Comparison of ENCODE assay signal across 9 cellular contexts in the genomic region with DNA sequence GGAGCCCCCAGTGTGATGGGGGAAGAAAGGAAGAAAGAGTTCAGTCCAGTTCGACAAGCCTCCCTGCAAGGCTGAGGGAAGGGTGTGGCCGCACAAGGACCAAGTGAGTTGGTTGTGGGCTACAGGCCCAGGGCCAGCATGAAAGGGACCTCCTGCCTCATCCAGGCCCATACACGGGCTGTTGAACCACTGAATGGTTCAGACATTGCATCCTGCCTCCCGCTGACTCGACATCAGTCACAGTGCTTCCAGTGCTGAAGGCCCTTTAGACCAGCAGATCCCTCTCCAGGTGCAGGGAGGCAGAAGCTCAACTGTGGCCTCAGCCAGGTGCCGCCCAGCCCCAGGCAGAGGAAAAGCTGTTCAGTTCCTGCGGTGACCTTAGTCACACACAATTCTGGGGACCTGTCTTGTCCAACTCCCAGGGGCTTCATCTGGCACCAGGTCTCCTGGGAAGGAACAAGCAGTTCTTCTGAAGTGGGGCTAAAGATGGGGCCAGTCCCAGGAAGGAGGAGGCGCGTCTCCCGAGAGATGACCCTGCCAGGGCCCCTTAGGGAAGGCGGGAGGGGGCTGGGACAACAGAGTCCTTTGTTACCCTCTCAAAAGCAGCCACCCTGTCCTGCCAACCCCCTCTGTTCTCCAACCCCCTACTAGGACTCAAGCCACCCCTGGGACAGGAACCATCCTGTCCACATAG. TPM values are rescaled to one million over a fixed set of nuclear protein-coding genes. Genes with fewer than 3 reads are reported as not detected.
A peak's percentile ranks its signal among the peaks of the same experiment; 100 is the strongest.
DNase-seq lines count a peak whose midpoint lies in the region; ATAC-seq and TF ChIP-seq lines count a peak whose summit lies in the region.
"Had no signal": no experiment of that assay in that cellular context is flagged by ENCODE, and none has a peak within 500 bp of the region (broad histone marks: within the 10 kb centered on the region; RNA-seq: fewer than 3 reads in every experiment).

No MANE protein-coding gene starts in this region.

- peaks cover 28% of the 10 kb centered on the region for H3K36me3 Mint-ChIP-seq in activated CD8-positive, alpha-beta T cell treated with anti-CD3 and anti-CD28 coated beads, Interleukin-2, amount 10 ng/mL, durations not matched to agents 7 days and 5 days (ENCODE audit: low read depth)
- no peaks in the 10 kb centered on the region for H3K36me3 Mint-ChIP-seq in activated CD8-positive, alpha-beta T cell treated with anti-CD3 and anti-CD28 coated beads for 36 hours (ENCODE audit: low read depth)

- no peak for ATAC-seq in activated CD8-positive, alpha-beta T cell treated with anti-CD3 and anti-CD28 coated beads, Interleukin-2, amount 10 ng/mL, durations not matched to agents 7 days and 5 days
- no peak for ATAC-seq in activated CD8-positive, alpha-beta T cell treated with anti-CD3 and anti-CD28 coated beads for 36 hours
- ATAC-seq in left lobe of liver = no peak

- no peaks in the 10 kb centered on the region for H3K27me3 Mint-ChIP-seq in activated CD8-positive, alpha-beta T cell treated with anti-CD3 and anti-CD28 coated beads, Interleukin-2, amount 10 ng/mL, durations not matched to agents 7 days and 5 days (ENCODE audit: low read depth)
- H3K27me3 Mint-ChIP-seq in activated CD8-positive, alpha-beta T cell treated with anti-CD3 and anti-CD28 coated beads for 36 hours = no peaks in the 10 kb centered on the region

- WGBS in tibial nerve, 2 donors = 40 to 53% methylated on average over 9 to 11 of the region's 11 CpGs

- CTCF ChIA-PET in activated CD8-positive, alpha-beta T cell treated with anti-CD3 and anti-CD28 coated beads, Interleukin-2, amount 10 ng/mL, durations not matched to agents 7 days and 5 days (lab: Charles Lee) = interaction anchor here (1.1 to 1.9 kb wide), 2 partner anchors 16 to 70 kb away, joined by 4 read pairs; no protein-coding TSS in a partner anchor
- CTCF ChIA-PET in activated CD8-positive, alpha-beta T cell treated with anti-CD3 and anti-CD28 coated beads for 36 hours (lab: Charles Lee) = no interaction called here

- no peak for DNase-seq in activated CD8-positive, alpha-beta T cell treated with anti-CD3 and anti-CD28 coated beads, Interleukin-2, amount 10 ng/mL, durations not matched to agents 7 days and 5 days
- no peak for DNase-seq in activated CD8-positive, alpha-beta T cell treated with anti-CD3 and anti-CD28 coated beads for 36 hours
- DNase-seq in Peyer's patch (peak in 1 of 3 donors; percentile 53), islet precursor cell (peak; percentile 68), tibial nerve (ENCODE audit: low spot score in 2 of 2) (no peak), occipital lobe (lab: John Stamatoyannopoulos, UW) (no peak), amniotic stem cell (lab: John Stamatoyannopoulos, UW) (no peak), left lobe of liver (ENCODE audit: low spot score) (no peak)
- DNase-seq: NCI-H187 had no signal

- H3K27me3 ChIP-seq in Peyer's patch (no peaks in the 10 kb centered on the region), tibial nerve (no peaks in the 10 kb centered on the region)

- no peak for TF ChIP-seq EP300 in tibial nerve (IDR thresholded peaks at IDR 0.05)

- no peaks in the 10 kb centered on the region for H3K9me3 Mint-ChIP-seq in activated CD8-positive, alpha-beta T cell treated with anti-CD3 and anti-CD28 coated beads, Interleukin-2, amount 10 ng/mL, durations not matched to agents 7 days and 5 days (ENCODE audit: insufficient read depth)
- H3K9me3 Mint-ChIP-seq in activated CD8-positive, alpha-beta T cell treated with anti-CD3 and anti-CD28 coated beads for 36 hours = no peaks in the 10 kb centered on the region

- intact Hi-C loops in activated CD8-positive, alpha-beta T cell treated with anti-CD3 and anti-CD28 coated beads for 36 hours (cut with micrococcal nuclease) = no loop called here

- H3K27ac ChIP-seq in Peyer's patch = peak overlapping the region; percentile 17 to 95 (median 80)
- H3K27ac ChIP-seq in tibial nerve = peak overlapping the region in 3 of 4 donors; percentile 70 to 95 (median 78)

- POLR2A ChIA-PET in activated CD8-positive, alpha-beta T cell treated with anti-CD3 and anti-CD28 coated beads, Interleukin-2, amount 10 ng/mL, durations not matched to agents 7 days and 5 days (lab: Charles Lee) = no interaction called here
- POLR2A ChIA-PET in activated CD8-positive, alpha-beta T cell treated with anti-CD3 and anti-CD28 coated beads for 36 hours (lab: Charles Lee) = interaction anchor here (1.4 kb wide), 1 partner anchor 63 kb away, joined by 3 read pairs; no protein-coding TSS in a partner anchor

- H3K36me3 ChIP-seq in Peyer's patch (no peaks in the 10 kb centered on the region), tibial nerve (no peaks in the 10 kb centered on the region)

- TF ChIP-seq POLR2A in Peyer's patch (IDR thresholded peaks at IDR 0.05) (no peak), tibial nerve (IDR thresholded peaks at IDR 0.05) (no peak)

- no peak for TF ChIP-seq CTCF in activated CD8-positive, alpha-beta T cell treated with anti-CD3 and anti-CD28 coated beads for 36 hours (IDR thresholded peaks at IDR 0.05)
- TF ChIP-seq CTCF in Peyer's patch (IDR thresholded peaks at IDR 0.05) (no peak), tibial nerve (IDR thresholded peaks at IDR 0.05) (no peak)

- H3K9me3 ChIP-seq in Peyer's patch = no peaks in the 10 kb centered on the region
- H3K9me3 ChIP-seq in tibial nerve = no peaks in the 10 kb centered on the region

- H3K27ac Mint-ChIP-seq in activated CD8-positive, alpha-beta T cell treated with anti-CD3 and anti-CD28 coated beads, Interleukin-2, amount 10 ng/mL, durations not matched to agents 7 days and 5 days = peak overlapping the region; percentile 73
- H3K27ac Mint-ChIP-seq in activated CD8-positive, alpha-beta T cell treated with anti-CD3 and anti-CD28 coated beads for 36 hours = no peak overlapping the region

- H3K4me1 Mint-ChIP-seq in activated CD8-positive, alpha-beta T cell treated with anti-CD3 and anti-CD28 coated beads, Interleukin-2, amount 10 ng/mL, durations not matched to agents 7 days and 5 days (ENCODE audit: low read depth) = peaks cover 99% of the 10 kb centered on the region
- H3K4me1 Mint-ChIP-seq in activated CD8-positive, alpha-beta T cell treated with anti-CD3 and anti-CD28 coated beads for 36 hours (ENCODE audit: low read depth) = peaks cover 94% of the 10 kb centered on the region

- H3K4me1 ChIP-seq in Peyer's patch (peaks cover 15 to 100% (median 33%) of the 10 kb centered on the region in 4 donors), tibial nerve (peaks cover 0 to 100% (median 88%) of the 10 kb centered on the region in 4 donors)

- H3K4me3 Mint-ChIP-seq in activated CD8-positive, alpha-beta T cell treated with anti-CD3 and anti-CD28 coated beads, Interleukin-2, amount 10 ng/mL, durations not matched to agents 7 days and 5 days = no peak overlapping the region
- no peak overlapping the region for H3K4me3 Mint-ChIP-seq in activated CD8-positive, alpha-beta T cell treated with anti-CD3 and anti-CD28 coated beads for 36 hours

- no peak overlapping the region for H3K4me3 ChIP-seq in Peyer's patch
- no peak overlapping the region for H3K4me3 ChIP-seq in tibial nerve

RNA-seq across cellular contexts. Expression of a gene that starts 6.6 kb away (rescaled TPM):
- total RNA-seq in activated CD8-positive, alpha-beta T cell treated with anti-CD3 and anti-CD28 coated beads, Interleukin-2, amount 10 ng/mL, durations not matched to agents 7 days and 5 days = 10 to 100 TPM; 69.4 to 82.6 TPM
- total RNA-seq in activated CD8-positive, alpha-beta T cell treated with anti-CD3 and anti-CD28 coated beads for 36 hours = 10 to 100 TPM; 16.2 to 18.8 TPM
- 100 to 1,000 TPM in 2 of 4 donors, 10 to 100 TPM in 2; 45.4 to 136 (median 90.6) TPM for total RNA-seq in Peyer's patch
- 10 to 100 TPM; 38.2 to 68.1 (median 45.8) TPM for total RNA-seq in tibial nerve
- 55.4 TPM for total RNA-seq in occipital lobe
- total RNA-seq in left lobe of liver = 9.3 TPM

RNA-seq across cellular contexts. Expression of a gene that starts 54.4 kb away (rescaled TPM):
- total RNA-seq in activated CD8-positive, alpha-beta T cell treated with anti-CD3 and anti-CD28 coated beads, Interleukin-2, amount 10 ng/mL, durations not matched to agents 7 days and 5 days = 1,000 to 10,000 TPM; 2,820 to 2,871 TPM
- 1,000 to 10,000 TPM; 4,906 to 4,954 TPM for total RNA-seq in activated CD8-positive, alpha-beta T cell treated with anti-CD3 and anti-CD28 coated beads for 36 hours
- total RNA-seq in Peyer's patch = 1,000 to 10,000 TPM in 1 of 4 donors, 100 to 1,000 TPM in 3; 505 to 1,121 (median 614) TPM
- 1,000 to 10,000 TPM; 1,012 to 1,395 (median 1,115) TPM for total RNA-seq in tibial nerve
- 1,342 TPM for total RNA-seq in occipital lobe
- 474 TPM for total RNA-seq in left lobe of liver
